8 cellular contexts compared by ENCODE assay signal in genomic region chr3:23809840-23810341, GRCh38. TPM values are rescaled to one million over a fixed set of nuclear protein-coding genes. Genes with fewer than 3 reads are reported as not detected.
DNase-seq lines count a peak whose midpoint lies in the region; ATAC-seq, FAIRE-seq and TF ChIP-seq lines count a peak whose summit lies in the region.

No MANE protein-coding gene starts in this region.

- no peak for DNase-seq in CD4-positive, alpha-beta T cell
- DNase-seq in KBM-7 (peak; percentile 64), K562 (ENCODE audit: extremely low read depth in 1 of 4, low spot score in 3 of 4) (peak in 1 of 4 experiments; percentile 29), lung (ENCODE audit: low spot score) (no peak), uterus (no peak), hippocampal formation (lab: John Stamatoyannopoulos, UW) (no peak)
- DNase-seq in effector CD8-positive, alpha-beta T cell (lab: John Stamatoyannopoulos, UW) = no peak

- intact Hi-C loops in CD4-positive, alpha-beta T cell (cut with DNase I, micrococcal nuclease) = loop anchor here in 1 of 2 experiments (5.0 to 10.0 kb wide), 3 partner anchors 107 to 1975 kb away; partner anchors contain the start of genes NGLY1, NKIRAS1, NR1D2 and RPL15
- intact Hi-C loops in K562 (cut with micrococcal nuclease) = loop anchor here (2.0 to 10.0 kb wide), 4 partner anchors 57 to 605 kb away; partner anchors contain the start of genes NKIRAS1, NR1D2, RPL15 and UBE2E2
- intact Hi-C loops in uterus (cut with DNase I; ENCODE audit: low total_unique reads) = no loop called here

- no peaks in the 10 kb centered on the region for H3K9me3 Mint-ChIP-seq in CD4-positive, alpha-beta T cell

- H3K4me1 ChIP-seq in K562 (replicated peaks in 1 of 2; ENCODE audit: control insufficient read depth in 2 of 2, insufficient read depth in 2 of 2, low read length in 2 of 2) = peaks cover 25 to 27% of the 10 kb centered on the region in 2 experiments; a peak in 4 of 5 replicates
- H3K4me1 ChIP-seq in lung (ENCODE audit: control insufficient read depth in 2 of 2, insufficient read depth in 2 of 2, low read length in 2 of 2) = peaks cover 2 to 20% of the 10 kb centered on the region in 2 donors
- H3K4me1 ChIP-seq in uterus = no peaks in the 10 kb centered on the region

- in situ Hi-C loops in KBM-7 (cut with MboI; ENCODE audit: low pct_unique_long_range_greater_than_20kb, low sequenced_read_pairs) = no loop called here
- in situ Hi-C loops in K562 (cut with MboI) = no loop called here

- POLR2A ChIA-PET in CD4-positive, alpha-beta T cell (lab: Charles Lee) = interaction anchor here (0.6 to 7.4 kb wide), 5 partner anchors 27 to 136 kb away, joined by 3 to 63 read pairs (median 4); partner anchors contain the start of genes NKIRAS1, NR1D2 and RPL15
- POLR2A ChIA-PET in K562 (lab: Yijun Ruan, JAX) = interaction anchor here (1.4 to 3.6 kb wide), 2 partner anchors 21 to 107 kb away, joined by 4 to 11 read pairs; partner anchors contain the start of genes NKIRAS1 and RPL15

- H3K4me2 ChIP-seq in K562 (ENCODE audit: insufficient read depth, low read length) = peak overlapping the region; percentile 22

- no peak for TF ChIP-seq RAD21 in K562 (CRISPR knock-in tag; conservative IDR thresholded peaks at IDR 0.05 in 1 of 2, IDR thresholded peaks at IDR 0.05 in 1 of 2)

- ATAC-seq in CD4-positive, alpha-beta T cell (ENCODE audit: poor library complexity) = no peak
- no peak for ATAC-seq in K562
- ATAC-seq in lung (ENCODE audit: insufficient read depth, low FRiP score) = no peak
- ATAC-seq in HG02981 (IDR thresholded peaks at IDR 0.05; ENCODE audit: unreplicated experiment) = no peak

- peak overlapping the region; percentile 82 for H3K27ac Mint-ChIP-seq in CD4-positive, alpha-beta T cell

- H3K4me3 Mint-ChIP-seq in CD4-positive, alpha-beta T cell = peak overlapping the region; percentile 98

- peaks cover 48% of the 10 kb centered on the region for H3K36me3 Mint-ChIP-seq in CD4-positive, alpha-beta T cell (ENCODE audit: low read depth)

- H3K27me3 ChIP-seq in CD4-positive, alpha-beta T cell (ENCODE audit: control insufficient read depth, insufficient read depth, low read length) = no peaks in the 10 kb centered on the region
- no peaks in the 10 kb centered on the region for H3K27me3 ChIP-seq in K562 (ENCODE audit: control insufficient read depth in 2 of 2, insufficient read depth in 2 of 2, low read length in 2 of 2)
- H3K27me3 ChIP-seq in lung (ENCODE audit: control insufficient read depth, insufficient read depth) = no peaks in the 10 kb centered on the region
- H3K27me3 ChIP-seq in uterus = no peaks in the 10 kb centered on the region

- H3K4me1 Mint-ChIP-seq in CD4-positive, alpha-beta T cell (ENCODE audit: low read depth) = peaks cover 74% of the 10 kb centered on the region

- H3K27ac ChIP-seq in CD4-positive, alpha-beta T cell (ENCODE audit: low read depth, low read length) = peak overlapping the region; percentile 56
- H3K27ac ChIP-seq in K562 (ENCODE audit: extremely low read depth, low read depth, low read length) (peak overlapping the region; percentile 56), lung (ENCODE audit: low read depth in 1 of 2, low read length in 1 of 2) (peak overlapping the region; percentile 86 to 96), uterus (peak overlapping the region; percentile 81 to 90)

- TF ChIP-seq POLR2A in K562 (conservative IDR thresholded peaks at IDR 0.05) = no peak
- no peak for TF ChIP-seq POLR2A in uterus (IDR thresholded peaks at IDR 0.05)

- 66% methylated on average over 13 of the region's 13 CpGs for WGBS in K562 (ENCODE audit: insufficient coverage, low coverage, missing lambda C conversion rate)
- 22 to 34% methylated on average over 13 of the region's 13 CpGs for WGBS in lung, 2 donors

- H2AFZ ChIP-seq in K562 (ENCODE audit: low read depth, low read length) = no peak overlapping the region

- peaks cover 84% of the 10 kb centered on the region for H3K79me2 ChIP-seq in K562 (ENCODE audit: control insufficient read depth, insufficient read depth, low read length)

- H3K9ac ChIP-seq in K562 (ENCODE audit: insufficient read depth in 1 of 2, low read depth in 2 of 2, low read length in 2 of 2) = peak overlapping the region; percentile 61 to 88; a peak in 3 of 4 replicates

- no peak for TF ChIP-seq CTCF in CD4-positive, alpha-beta T cell (IDR thresholded peaks at IDR 0.05)
- TF ChIP-seq CTCF in K562 (IDR thresholded peaks at IDR 0.05 in 2 of 3, conservative IDR thresholded peaks at IDR 0.05 in 1 of 3; ENCODE audit: insufficient read depth in 2 of 3, low read depth in 1 of 3, low read length in 3 of 3) (no peak), lung (IDR thresholded peaks at IDR 0.05; ENCODE audit: control extremely low read depth, extremely low read depth) (no peak), uterus (IDR thresholded peaks at IDR 0.05) (no peak)

- TF ChIP-seq EP300 in K562 (IDR thresholded peaks at IDR 0.05; ENCODE audit: low read length) = no peak

- CTCF ChIA-PET in CD4-positive, alpha-beta T cell (lab: Charles Lee) = no interaction called here
- CTCF ChIA-PET in K562 (lab: Yijun Ruan, JAX; ENCODE audit: low intra/inter-chr PET ratio) = no interaction called here

- no peaks in the 10 kb centered on the region for H4K20me1 ChIP-seq in K562 (replicated peaks; ENCODE audit: control insufficient read depth, insufficient read depth, low read length)

- H3K9me3 ChIP-seq in CD4-positive, alpha-beta T cell (ENCODE audit: control insufficient read depth, low read length) = no peaks in the 10 kb centered on the region
- H3K9me3 ChIP-seq in K562 (replicated peaks; ENCODE audit: control insufficient read depth, insufficient read depth, low read depth, low read length) = no peaks in the 10 kb centered on the region
- H3K9me3 ChIP-seq in lung (ENCODE audit: control insufficient read depth in 2 of 2, insufficient read depth in 1 of 2, low read length in 1 of 2) = no peaks in the 10 kb centered on the region
- no peaks in the 10 kb centered on the region for H3K9me3 ChIP-seq in uterus

- FAIRE-seq in K562 (lab: Jason Lieb, UNC) = no peak

- H3K36me3 ChIP-seq in K562 (ENCODE audit: control insufficient read depth, insufficient read depth, low read length) (peaks cover 58% of the 10 kb centered on the region), lung (ENCODE audit: control insufficient read depth in 2 of 2, insufficient read depth in 2 of 2, low read length in 2 of 2) (no peaks in the 10 kb centered on the region), uterus (no peaks in the 10 kb centered on the region)

- peak overlapping the region; percentile 31; the same call in 1 of the 2 replicates for H3K4me3 ChIP-seq in K562
- H3K4me3 ChIP-seq in lung = peak overlapping the region; percentile 84
- H3K4me3 ChIP-seq in uterus = peak overlapping the region; percentile 48 to 64

- BruUV-seq in K562 (replicated peaks; lab: Mats Ljungman, UMichigan) = no TSS peak

- H3K27me3 Mint-ChIP-seq in CD4-positive, alpha-beta T cell = no peaks in the 10 kb centered on the region

- H3K9me1 ChIP-seq in K562 (ENCODE audit: control insufficient read depth, insufficient read depth, low read length) = no peaks in the 10 kb centered on the region

TF ChIP-seq in K562, 482 proteins besides CTCF, POLR2A, EP300 and RAD21 (continues in another document):
- TF ChIP-seq TAL1 (IDR thresholded peaks at IDR 0.05) (no peak), SPI1 (IDR thresholded peaks at IDR 0.05; ENCODE audit: borderline replicate concordance, low read depth, low read length) (0 out of 2 replicates have a peak, but pooled peaks have one; percentile 0), MITF (IDR thresholded peaks at IDR 0.05) (no peak), RBM17 (IDR thresholded peaks at IDR 0.05; ENCODE audit: borderline replicate concordance, low read depth, low read length) (no peak)

RNA-seq across cellular contexts. Expression of gene UBE2E1, which starts 4.1 kb away (rescaled TPM):
- total RNA-seq in CD4-positive, alpha-beta T cell = 10 to 100 TPM; 49.8 to 52.2 TPM
- total RNA-seq in K562 (2011; cell fraction: chromatin; rRNA removed; ENCODE audit: low replicate concordance) = 59.3 and 94.2 TPM in 2 replicates
- 39.5 and 49.5 TPM in 2 replicates for total RNA-seq in K562 (2011; cell fraction: nucleolus; rRNA removed)
- total RNA-seq in K562 (2011; cell fraction: nucleoplasm; rRNA removed) = 66.1 and 98.5 TPM in 2 replicates
- total RNA-seq in K562 (2014; rRNA removed) = 55.5 and 74.2 TPM in 2 replicates
- 214 and 237 TPM in 2 replicates for total RNA-seq in K562 (2014; rRNA removed; fragmentation: Illumina TruSeq; extraction: Trizol)
- total RNA-seq in K562 (2015; rRNA removed; fragmentation: Illumina TruSeq; extraction: Trizol) = 171 and 177 TPM in 2 replicates
- 127 and 131 TPM in 2 replicates for total RNA-seq in K562 (2021)
- polyA plus RNA-seq in K562 (2011; rRNA removed) = 227 and 294 TPM in 2 replicates
- polyA plus RNA-seq in K562 (2011; cell fraction: cytosol; rRNA removed) = 68.6 and 143 TPM in 2 replicates
- polyA plus RNA-seq in K562 (2011; cell fraction: nucleus; rRNA removed) = 73.0 and 113 TPM in 2 replicates
- 185 and 202 TPM in 2 replicates for polyA plus RNA-seq in K562 (2012)
- 217 and 240 TPM in 2 replicates for polyA plus RNA-seq in K562 (2014; fragmentation: Illumina TruSeq; extraction: Trizol)
- polyA plus RNA-seq in K562 (2014; fragmentation: Nextera tagmentation; extraction: Ambion mirVana) = 10 to 100 TPM; 54.4 to 63.8 TPM
- 162 and 165 TPM in 2 replicates for polyA plus RNA-seq in K562 (2014; rRNA removed)
- polyA minus RNA-seq in K562 (2011; rRNA and poly(A)+ RNA removed) = 91.1 and 111 TPM in 2 replicates
- 54.7 and 66.0 TPM in 2 replicates for polyA minus RNA-seq in K562 (2011; cell fraction: cytosol; rRNA and poly(A)+ RNA removed)
- 41.9 and 97.3 TPM in 2 replicates for polyA minus RNA-seq in K562 (2011; cell fraction: nucleus; rRNA and poly(A)+ RNA removed)
- total RNA-seq in lung = 100 to 1,000 TPM in 1 of 2 donors, 10 to 100 TPM in 1; 74.1 to 156 TPM
- polyA plus RNA-seq in lung = 10 to 100 TPM; 81.0 to 94.3 TPM
- 100 to 1,000 TPM in 2 of 4 donors, 10 to 100 TPM in 2; 67.9 to 158 (median 95.7) TPM for total RNA-seq in uterus

Comparison
In these comparisons a context has a peak if more than half of its experiments do, and no peak if none do; other contexts are left out.
1. H3K4me3 ChIP-seq: peak in every context shown above with its lines; median percentile 84 in lung; 56 in uterus; 31 in K562.